ENCODE assay signal across 8 cellular contexts in genomic region chr7:143379607-143380263, GRCh38. TPM values are rescaled to one million over a fixed set of nuclear protein-coding genes. Genes with fewer than 3 reads are reported as not detected.
A peak's percentile ranks its signal among the peaks of the same experiment; 100 is the strongest.
DNase-seq lines count a peak whose midpoint lies in the region; ATAC-seq and TF ChIP-seq lines count a peak whose summit lies in the region.

No MANE protein-coding gene starts in this region.

- peaks cover 48% of the 10 kb centered on the region for H3K79me2 ChIP-seq in PC-9 (ENCODE audit: low read depth)

- H3K23ac ChIP-seq in neuronal stem cell (ENCODE audit: low read depth, low read length, poor library complexity), result no peak overlapping the region

- H4K91ac ChIP-seq in neuronal stem cell (ENCODE audit: low read depth, low read length, poor library complexity), result no peak overlapping the region

- H3K9me3 ChIP-seq in PC-9 (ENCODE audit: insufficient read depth, low read depth), result no peaks in the 10 kb centered on the region
- no peaks in the 10 kb centered on the region for H3K9me3 ChIP-seq in neuronal stem cell (replicated peaks in 1 of 2; ENCODE audit: control insufficient read depth in 2 of 2, insufficient read depth in 1 of 2, low read depth in 1 of 2, low read length in 2 of 2)

- POLR2A ChIA-PET in PC-9 (lab: Charles Lee; ENCODE audit: unreplicated experiment), result interaction anchor here (0.5 to 1.0 kb wide), 5 partner anchors 9 to 1701 kb away, joined by 3 to 28 read pairs (median 3); no protein-coding TSS in a partner anchor

- peaks cover 47% of the 10 kb centered on the region for H3K4me1 Mint-ChIP-seq in stimulated activated naive CD8-positive, alpha-beta T cell treated with anti-CD3 and anti-CD28 coated beads, Interleukin-15, Interleukin-2, amounts not matched to agents 100 ng/mL and 50 ng/mL, for 24 hours (ENCODE audit: low read depth)

- H3K36me3 ChIP-seq in PC-9 (ENCODE audit: low read depth), result peaks cover 13% of the 10 kb centered on the region; the same call in 1 of the 2 replicates
- H3K36me3 ChIP-seq in neuronal stem cell (replicated peaks in 1 of 2; ENCODE audit: control insufficient read depth in 2 of 2, insufficient read depth in 2 of 2, low read length in 2 of 2), result peaks cover 6 to 24% of the 10 kb centered on the region in 2 donors

- no peak for TF ChIP-seq CTCF in PC-9 (conservative IDR thresholded peaks at IDR 0.05)
- TF ChIP-seq CTCF in epithelial cell of esophagus (IDR thresholded peaks at IDR 0.05; ENCODE audit: insufficient read depth, low read depth, low read length, missing control alignments), result no peak

- H4K8ac ChIP-seq in neuronal stem cell (ENCODE audit: low read depth, low read length), result no peak overlapping the region

- H3K27ac ChIP-seq in PC-9 (peak overlapping the region; percentile 89), neuronal stem cell (replicated peaks; ENCODE audit: low read length) (no peak overlapping the region)

- H4K20me1 ChIP-seq in PC-9 (ENCODE audit: insufficient read depth), result peaks cover 24% of the 10 kb centered on the region

- CTCF ChIA-PET in PC-9 (lab: Charles Lee), result interaction anchor here (0.6 to 1.0 kb wide), 6 partner anchors 9 to 1405 kb away, joined by 3 to 7 read pairs (median 4); no protein-coding TSS in a partner anchor

- H3K9ac ChIP-seq in neuronal stem cell (ENCODE audit: low read depth, low read length, poor library complexity), result no peak overlapping the region

- WGBS in neuronal stem cell (ENCODE audit: extremely low coverage in 2 of 2, insufficient read length in 2 of 2, insufficient replicate concordance in 1 of 2), 2 donors, result no CpG with 5 or more reads among the region's 15 CpGs

- no peak overlapping the region for H3K18ac ChIP-seq in neuronal stem cell (ENCODE audit: low read length)

- intact Hi-C loops in PC-9 (cut with micrococcal nuclease; ENCODE audit: unreplicated experiment), result loop anchor here (1.0 to 5.0 kb wide), 5 partner anchors 35 to 497 kb away; partner anchors contain the start of gene CASP2

- H2BK5ac ChIP-seq in neuronal stem cell (ENCODE audit: low read length), result no peak overlapping the region

- peak overlapping the region; percentile 96 for H3K4me2 ChIP-seq in PC-9
- H3K4me2 ChIP-seq in neuronal stem cell (ENCODE audit: insufficient read depth, low read length, poor library complexity, severe bottlenecking), result peak overlapping the region; percentile 27

- H2BK15ac ChIP-seq in neuronal stem cell (ENCODE audit: low read length), result no peak overlapping the region

- no peak for ATAC-seq in stimulated activated naive CD8-positive, alpha-beta T cell treated with anti-CD3 and anti-CD28 coated beads, Interleukin-15, Interleukin-2, amounts not matched to agents 100 U/mL and 50 U/mL, for 24 hours

- H2AFZ ChIP-seq in PC-9 (peak overlapping the region; percentile 65; the same call in 1 of the 2 replicates), neuronal stem cell (ENCODE audit: low read length) (peak overlapping the region; percentile 96)

- peaks cover 3% of the 10 kb centered on the region for H3K79me1 ChIP-seq in neuronal stem cell (ENCODE audit: low read depth, low read length)

- H3K27me3 ChIP-seq in PC-9 (ENCODE audit: insufficient read depth, low read depth) (no peaks in the 10 kb centered on the region), neuronal stem cell (ENCODE audit: control insufficient read depth in 3 of 3, insufficient read depth in 3 of 3, low read depth in 1 of 3, low read length in 3 of 3) (no peaks in the 10 kb centered on the region)

- peak overlapping the region; percentile 84 for H3K4me3 Mint-ChIP-seq in stimulated activated naive CD8-positive, alpha-beta T cell treated with anti-CD3 and anti-CD28 coated beads, Interleukin-15, Interleukin-2, amounts not matched to agents 100 ng/mL and 50 ng/mL, for 24 hours

- H3K14ac ChIP-seq in neuronal stem cell (ENCODE audit: low read length), result no peak overlapping the region

- H3K4me1 ChIP-seq in PC-9 (replicated peaks; ENCODE audit: insufficient read depth) (peaks cover 35% of the 10 kb centered on the region), neuronal stem cell (ENCODE audit: control insufficient read depth in 2 of 2, insufficient read depth in 1 of 2, low read depth in 1 of 2, low read length in 2 of 2) (peaks cover 14 to 16% of the 10 kb centered on the region in 2 donors)

- H3K9me2 ChIP-seq in PC-9 (ENCODE audit: insufficient read depth), result no peaks in the 10 kb centered on the region

- H2BK120ac ChIP-seq in neuronal stem cell (ENCODE audit: low read depth, low read length), result no peak overlapping the region

- no peak overlapping the region for H2AK5ac ChIP-seq in neuronal stem cell (ENCODE audit: low read depth, low read length)

- H3K27me3 Mint-ChIP-seq in stimulated activated naive CD8-positive, alpha-beta T cell treated with anti-CD3 and anti-CD28 coated beads, Interleukin-15, Interleukin-2, amounts not matched to agents 100 ng/mL and 50 ng/mL, for 24 hours, result no peaks in the 10 kb centered on the region

- no peak for DNase-seq in stimulated activated naive CD8-positive, alpha-beta T cell treated with anti-CD3 and anti-CD28 coated beads, Interleukin-15, Interleukin-2, amounts not matched to agents 100 U/mL and 50 U/mL, for 24 hours
- DNase-seq in PC-9 (no peak), epithelial cell of esophagus (ENCODE audit: low read depth) (no peak), neuronal stem cell (ENCODE audit: low spot score) (no peak), NCI-H345 treated with DMSO at 0.1 percent for 48 hours (lab: John Stamatoyannopoulos, UW; ENCODE audit: unreplicated experiment) (no peak), NCI-H1436 (lab: John Stamatoyannopoulos, UW) (no peak), HCEC 1CT (no peak)

- no peak overlapping the region for H2BK12ac ChIP-seq in neuronal stem cell (ENCODE audit: low read length)

- no TSS peak for BruUV-seq in PC-9 (replicated peaks; lab: Mats Ljungman, UMichigan)

- H3F3A ChIP-seq in PC-9 (ENCODE audit: insufficient read depth, low read depth), result peaks cover 13% of the 10 kb centered on the region; the same call in 1 of the 2 replicates

- H3K27ac Mint-ChIP-seq in stimulated activated naive CD8-positive, alpha-beta T cell treated with anti-CD3 and anti-CD28 coated beads, Interleukin-15, Interleukin-2, amounts not matched to agents 100 ng/mL and 50 ng/mL, for 24 hours, result peak overlapping the region; percentile 90

- no peak overlapping the region for H3K4ac ChIP-seq in neuronal stem cell (ENCODE audit: low read length)

- H3K4me3 ChIP-seq in PC-9 (peak overlapping the region; percentile 74), epithelial cell of esophagus (ENCODE audit: low read length) (peak overlapping the region; percentile 71), neuronal stem cell (ENCODE audit: low read length in 2 of 2) (peak overlapping the region; percentile 24 to 76)

- H3K36me3 Mint-ChIP-seq in stimulated activated naive CD8-positive, alpha-beta T cell treated with anti-CD3 and anti-CD28 coated beads, Interleukin-15, Interleukin-2, amounts not matched to agents 100 ng/mL and 50 ng/mL, for 24 hours (ENCODE audit: low read depth), result no peaks in the 10 kb centered on the region

- H3K9me3 Mint-ChIP-seq in stimulated activated naive CD8-positive, alpha-beta T cell treated with anti-CD3 and anti-CD28 coated beads, Interleukin-15, Interleukin-2, amounts not matched to agents 100 ng/mL and 50 ng/mL, for 24 hours, result no peaks in the 10 kb centered on the region

RNA-seq across cellular contexts. Expression of gene ZYX, which starts 1.4 kb away (rescaled TPM):
- total RNA-seq in PC-9 (2021), result 145 and 167 TPM in 2 replicates
- polyA plus RNA-seq in neuronal stem cell (2013, experiment 1 of 2), result 85.0 TPM
- polyA plus RNA-seq in neuronal stem cell (2013, experiment 2 of 2), result 85.7 TPM

RNA-seq across cellular contexts. Expression of gene FAM131B, which starts 17.2 kb away (rescaled TPM):
- total RNA-seq in PC-9 (2021), result 0.65 and 0.80 TPM in 2 replicates
- 27.3 TPM for polyA plus RNA-seq in neuronal stem cell (2013, experiment 1 of 2)
- 26.2 TPM for polyA plus RNA-seq in neuronal stem cell (2013, experiment 2 of 2)

RNA-seq across cellular contexts. Expression of gene EPHA1, which starts 28.9 kb away (rescaled TPM):
- total RNA-seq in PC-9 (2021), result 35.5 and 39.3 TPM in 2 replicates
- polyA plus RNA-seq in neuronal stem cell (2013, experiment 1 of 2), result 0.24 TPM
- 0.15 TPM for polyA plus RNA-seq in neuronal stem cell (2013, experiment 2 of 2)
